ENCODE assay signal across 8 cellular contexts in the genomic region with DNA sequence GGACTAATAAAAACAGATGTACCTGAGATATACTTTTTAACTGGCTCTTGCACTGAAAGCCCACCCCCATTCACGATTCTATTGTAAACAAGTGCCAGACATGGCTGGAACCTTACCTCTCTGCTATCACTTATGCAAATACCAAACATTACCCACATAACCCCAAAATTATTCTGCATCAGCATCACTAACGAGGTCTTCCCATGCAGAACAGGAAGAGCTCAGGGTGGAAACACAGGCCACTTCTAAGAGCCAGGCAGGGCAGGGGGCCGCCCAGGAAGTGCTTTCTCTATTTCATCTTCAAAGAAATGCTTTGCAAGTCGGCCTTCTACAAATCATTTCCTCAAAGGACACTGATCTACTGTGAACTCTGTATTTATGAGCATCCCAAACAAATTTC. TPM values are rescaled to one million over a fixed set of nuclear protein-coding genes. Genes with fewer than 3 reads are reported as not detected.
A peak's percentile ranks its signal among the peaks of the same experiment; 100 is the strongest.
DNase-seq lines count a peak whose midpoint lies in the region; ATAC-seq, FAIRE-seq and TF ChIP-seq lines count a peak whose summit lies in the region.

No MANE protein-coding gene starts in this region.

- H3K79me2 ChIP-seq in keratinocyte (ENCODE audit: control insufficient read depth, insufficient read depth, low read length): peaks cover 95% of the 10 kb centered on the region

- WGBS in aorta, 2 donors: 44 to 45% methylated on average over 4 of the region's 4 CpGs

- H3K4me3 ChIP-seq in keratinocyte (ENCODE audit: control insufficient read depth in 2 of 3, extremely low read depth in 1 of 3, insufficient read depth in 2 of 3, low read depth in 1 of 3, low read length in 3 of 3): peak overlapping the region in 1 of 3 experiments; percentile 1
- peak overlapping the region; percentile 68 to 70 for H3K4me3 ChIP-seq in aorta (ENCODE audit: low read length in 2 of 2)

- peaks cover 0 to 4% of the 10 kb centered on the region in 2 experiments for H3K36me3 ChIP-seq in keratinocyte (ENCODE audit: control insufficient read depth in 2 of 2, extremely low read depth in 1 of 2, insufficient read depth in 2 of 2, low read length in 2 of 2)
- H3K36me3 ChIP-seq in aorta (ENCODE audit: control insufficient read depth in 1 of 2, insufficient read depth in 2 of 2, low read length in 1 of 2): peaks cover 0 to 17% of the 10 kb centered on the region in 2 donors

- FAIRE-seq in keratinocyte (lab: Jason Lieb, UNC): peak; percentile 13

- H3K4me2 ChIP-seq in keratinocyte (ENCODE audit: control insufficient read depth, extremely low read depth, insufficient read depth, low read depth, low read length): peak overlapping the region; percentile 96

- H2AFZ ChIP-seq in keratinocyte (ENCODE audit: control insufficient read depth, low read length): no peak overlapping the region

- dilution Hi-C loops in keratinocyte (cut with MboI; ENCODE audit: extremely low pct_ligation_motif_present, low sequenced_read_pairs): no loop called here

- H4K20me1 ChIP-seq in keratinocyte (ENCODE audit: control insufficient read depth, extremely low read depth, insufficient read depth, low read length): peaks cover 5% of the 10 kb centered on the region

- H3K9me3 ChIP-seq in keratinocyte (ENCODE audit: control insufficient read depth, low read depth, low read length) (no peaks in the 10 kb centered on the region), aorta (ENCODE audit: control insufficient read depth, low read length) (no peaks in the 10 kb centered on the region)

- H3K27me3 ChIP-seq in keratinocyte (ENCODE audit: control insufficient read depth, extremely low read depth, insufficient read depth, low read length) (no peaks in the 10 kb centered on the region), aorta (ENCODE audit: control insufficient read depth in 1 of 2, insufficient read depth in 2 of 2, low read length in 1 of 2) (no peaks in the 10 kb centered on the region)

- peaks cover 2% of the 10 kb centered on the region for H3K9me1 ChIP-seq in keratinocyte (ENCODE audit: control insufficient read depth, extremely low read depth, insufficient read depth, low read length)

- ATAC-seq in aorta (ENCODE audit: low FRiP score) (no peak), HG03378 (IDR thresholded peaks at IDR 0.05; ENCODE audit: unreplicated experiment) (no peak)

- TF ChIP-seq CTCF in keratinocyte (optimal IDR thresholded peaks at IDR 0.05 in 1 of 3, IDR thresholded peaks at IDR 0.05 in 1 of 3, conservative IDR thresholded peaks at IDR 0.05 in 1 of 3; ENCODE audit: extremely low read depth in 1 of 3, insufficient read depth in 2 of 3, low read length in 3 of 3): no peak

- no peak overlapping the region for H3K9ac ChIP-seq in keratinocyte (ENCODE audit: control insufficient read depth, extremely low read depth, insufficient read depth, low read length)

- no peak overlapping the region for H3K27ac ChIP-seq in keratinocyte (ENCODE audit: control insufficient read depth, insufficient read depth, low read length)
- no peak overlapping the region for H3K27ac ChIP-seq in aorta (ENCODE audit: low read depth in 1 of 2, low read length in 2 of 2)

- DNase-seq in stimulated activated CD4-positive, alpha-beta T cell treated with anti-CD3 and anti-CD28 coated beads, Interleukin-15, amount 100 ng/mL, for 24 hours: peak; percentile 54
- DNase-seq in stimulated activated CD4-positive, alpha-beta T cell treated with anti-CD3 and anti-CD28 coated beads, Interleukin-12 subunit alpha, Interleukin-12 subunit beta, amount 100 ng/mL, for 4 hours: no peak
- peak; percentile 82 for DNase-seq in activated effector memory CD4-positive, alpha-beta T cell treated with anti-CD3 and anti-CD28 coated beads, Interleukin-2, amount 50 U/mL, for 16 hours
- DNase-seq in keratinocyte (ENCODE audit: low read depth, low spot score): no peak
- no peak for DNase-seq in aorta
- DNase-seq in NCI-H2227 (lab: John Stamatoyannopoulos, UW; ENCODE audit: unreplicated experiment): no peak
- DNase-seq in NCI-H187 treated with DMSO at 0.1 percent for 48 hours (lab: John Stamatoyannopoulos, UW): no peak

- H3K4me1 ChIP-seq in keratinocyte (ENCODE audit: control insufficient read depth, extremely low read depth, insufficient read depth, low read length) (peaks cover 46% of the 10 kb centered on the region), aorta (ENCODE audit: control insufficient read depth in 1 of 2, insufficient read depth in 2 of 2, low read length in 2 of 2) (peaks cover 5 to 9% of the 10 kb centered on the region in 2 donors)

- intact Hi-C loops in aorta (cut with DNase I): loop anchor here in 1 of 2 donors (10.0 kb wide), 1 partner anchor 324 kb away; no protein-coding TSS in a partner anchor

RNA-seq across cellular contexts. Expression of a gene that starts 7.3 kb away (rescaled TPM):
- polyA plus RNA-seq in keratinocyte (1.1 to 2.3 TPM (median 2.0 TPM) in 3 replicates), aorta (1 to 10 TPM; 2.5 to 8.1 TPM)
- polyA plus RNA-seq in keratinocyte (2011; ENCODE audit: low read depth): 14.3 TPM
- polyA plus RNA-seq in keratinocyte (2011; cell fraction: cytosol; rRNA removed): 1.2 and 1.5 TPM in 2 replicates
- polyA plus RNA-seq in keratinocyte (2011; cell fraction: nucleus; rRNA removed): 3.1 and 3.8 TPM in 2 replicates
- 3.7 and 13.2 TPM in 2 replicates for polyA plus RNA-seq in keratinocyte (2012; ENCODE audit: low replicate concordance)
- 0.73 to 1.7 TPM (median 1.3 TPM) in 3 replicates for polyA minus RNA-seq in keratinocyte
- polyA minus RNA-seq in keratinocyte (2011; cell fraction: cytosol; rRNA and poly(A)+ RNA removed): 3.5 TPM
- polyA minus RNA-seq in keratinocyte (2011; cell fraction: nucleus; rRNA and poly(A)+ RNA removed): 5.5 and 6.1 TPM in 2 replicates
- 10 to 100 TPM; 15.8 to 31.2 TPM for total RNA-seq in aorta

Comparison
In these comparisons a context has a peak if more than half of its experiments do, and no peak if none do; other contexts are left out.
1. DNase-seq: peak in stimulated activated CD4-positive, alpha-beta T cell treated with anti-CD3 and anti-CD28 coated beads, Interleukin-15, amount 100 ng/mL, for 24 hours (single experiment) and activated effector memory CD4-positive, alpha-beta T cell treated with anti-CD3 and anti-CD28 coated beads, Interleukin-2, amount 50 U/mL, for 16 hours (single experiment); none in stimulated activated CD4-positive, alpha-beta T cell treated with anti-CD3 and anti-CD28 coated beads, Interleukin-12 subunit alpha, Interleukin-12 subunit beta, amount 100 ng/mL, for 4 hours (single experiment), keratinocyte (single experiment), aorta (0 of 2), NCI-H2227 (single experiment) and NCI-H187 treated with DMSO at 0.1 percent for 48 hours (single experiment).